In the genomic region with DNA sequence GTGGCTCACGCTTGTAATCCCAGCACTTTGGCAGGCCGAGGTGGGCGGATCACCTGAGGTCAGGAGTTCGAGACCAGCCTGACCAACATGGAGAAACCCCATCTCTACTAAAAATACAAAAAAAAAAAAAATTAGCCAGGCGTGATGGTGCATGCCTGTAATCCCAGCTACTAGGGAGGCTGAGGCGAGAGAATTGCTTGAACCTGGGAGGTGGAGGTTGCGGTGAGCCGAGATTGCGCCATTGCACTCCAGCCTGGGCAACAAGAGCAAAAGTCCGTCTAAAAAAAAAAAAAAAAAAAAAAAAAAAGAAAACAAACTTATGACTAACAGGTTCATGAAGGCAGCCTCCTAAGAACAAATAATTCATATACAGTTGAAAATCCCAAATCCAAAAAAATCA, we compare ENCODE assay signal across 5 cellular contexts. TPM values are rescaled to one million over a fixed set of nuclear protein-coding genes. Genes with fewer than 3 reads are reported as not detected.
"Had no signal": no experiment of that assay in that cellular context is flagged by ENCODE, and none has a peak within 500 bp of the region (broad histone marks: within the 10 kb centered on the region; RNA-seq: fewer than 3 reads in every experiment).

No MANE protein-coding gene starts in this region.

RNA-seq across cellular contexts. Expression of gene PEG3, which starts 19.9 kb away (rescaled TPM):
- total RNA-seq: HT-29, HT1080, IMR-90 had no signal
- polyA plus RNA-seq: IgD-negative memory B cell, IMR-90 had no signal

RNA-seq across cellular contexts. Expression of gene ZIM2, which starts 19.9 kb away (rescaled TPM):
- total RNA-seq: HT-29, HT1080, IMR-90, K562 had no signal
- polyA plus RNA-seq: IgD-negative memory B cell, IMR-90, K562 had no signal
